In genomic region chr2:195320416-195320973, GRCh38 we compare ENCODE assay signal across 14 cellular contexts.
DNase-seq lines count a peak whose midpoint lies in the region; ATAC-seq and TF ChIP-seq lines count a peak whose summit lies in the region.
"Had no signal": no experiment of that assay in that cellular context is flagged by ENCODE, and none has a peak within 500 bp of the region (broad histone marks: within the 10 kb centered on the region; RNA-seq: fewer than 3 reads in every experiment).

No MANE protein-coding gene starts in this region.

- H3K27ac ChIP-seq in brain microvascular endothelial cell: no peak overlapping the region
- H3K27ac ChIP-seq: coronary artery had no signal

- no TSS peak for BruUV-seq in Caco-2 (replicated peaks; lab: Mats Ljungman, UMichigan)

- in situ Hi-C loops in brain microvascular endothelial cell (cut with HindIII; ENCODE audit: low pct_ligation_motif_present, low sequenced_read_pairs): no loop called here

- no peaks in the 10 kb centered on the region for H3K4me1 Mint-ChIP-seq in Caco-2 (ENCODE audit: low read depth, unreplicated experiment)
- H3K4me1 Mint-ChIP-seq: activated B cell treated with CpG ODN at 0.5 μM for 24 hours had no signal

- no peak overlapping the region for H3K4me3 Mint-ChIP-seq in Caco-2 (ENCODE audit: unreplicated experiment)
- H3K4me3 Mint-ChIP-seq: activated B cell treated with CpG ODN at 0.5 μM for 24 hours had no signal

- no peaks in the 10 kb centered on the region for H3K27me3 ChIP-seq in kidney epithelial cell (ENCODE audit: control insufficient read depth, insufficient read depth, low read length)
- no peaks in the 10 kb centered on the region for H3K27me3 ChIP-seq in brain microvascular endothelial cell (replicated peaks)
- H3K27me3 ChIP-seq in Caco-2 (replicated peaks; ENCODE audit: control insufficient read depth, insufficient read depth, low read length): no peaks in the 10 kb centered on the region

- peak; percentile 48 for DNase-seq in kidney epithelial cell (ENCODE audit: low read depth)
- no peak for DNase-seq in AG08396 (ENCODE audit: low spot score)
- no peak for DNase-seq in NCI-H2171 (lab: John Stamatoyannopoulos, UW)
- DNase-seq in brain microvascular endothelial cell: no peak
- no peak for DNase-seq in Caco-2
- DNase-seq: activated B cell treated with CpG ODN at 0.5 μM for 24 hours; activated effector memory CD4-positive, alpha-beta T cell treated with Interleukin-2 at 50 U/mL for 16 hours; foreskin melanocyte; NCI-H2029 treated with DMSO at 0.1 percent for 48 hours; stimulated activated CD4-positive, alpha-beta T cell treated with anti-CD3 and anti-CD28 coated beads, Interleukin-2, amount 100 ng/mL, for 48 hours had no signal

- H3K4me3 ChIP-seq in kidney epithelial cell (ENCODE audit: low read depth, low read length) (no peak overlapping the region), brain microvascular endothelial cell (ENCODE audit: low read depth, low read length) (no peak overlapping the region), Caco-2 (ENCODE audit: low read depth, low read length) (no peak overlapping the region)
- H3K4me3 ChIP-seq: coronary artery had no signal

- peak; percentile 93 for ATAC-seq in GM18909 (IDR thresholded peaks at IDR 0.05; ENCODE audit: poor library complexity, unreplicated experiment)
- peak; percentile 93 for ATAC-seq in GM21825 (IDR thresholded peaks at IDR 0.05; ENCODE audit: unreplicated experiment)
- peak; percentile 82 for ATAC-seq in HG03432 (IDR thresholded peaks at IDR 0.05; ENCODE audit: unreplicated experiment)

- POLR2A ChIA-PET in Caco-2 (lab: Charles Lee): no interaction called here

- H3K27me3 Mint-ChIP-seq in Caco-2 (ENCODE audit: insufficient read depth, unreplicated experiment): no peaks in the 10 kb centered on the region
- H3K27me3 Mint-ChIP-seq: activated B cell treated with CpG ODN at 0.5 μM for 24 hours had no signal

- intact Hi-C loops in Caco-2 (cut with micrococcal nuclease; ENCODE audit: unreplicated experiment): no loop called here

- H3K9me3 ChIP-seq in Caco-2: no peaks in the 10 kb centered on the region

- H3K27ac Mint-ChIP-seq in Caco-2 (ENCODE audit: unreplicated experiment): no peak overlapping the region
- H3K27ac Mint-ChIP-seq: activated B cell treated with CpG ODN at 0.5 μM for 24 hours had no signal

- peaks cover 7% of the 10 kb centered on the region; the same call in 1 of the 2 replicates for H3K4me1 ChIP-seq in Caco-2

- peaks cover 8% of the 10 kb centered on the region for H3K9me3 Mint-ChIP-seq in Caco-2 (ENCODE audit: unreplicated experiment)

- H3K36me3 Mint-ChIP-seq in Caco-2 (ENCODE audit: insufficient read depth, unreplicated experiment): no peaks in the 10 kb centered on the region

- TF ChIP-seq CTCF in kidney epithelial cell (IDR thresholded peaks at IDR 0.05; ENCODE audit: insufficient read depth, low read length, poor library complexity, severe bottlenecking): no peak
- no peak for TF ChIP-seq CTCF in brain microvascular endothelial cell (IDR thresholded peaks at IDR 0.05; ENCODE audit: low read depth, low read length, missing control alignments)
- no peak for TF ChIP-seq CTCF in Caco-2 (IDR thresholded peaks at IDR 0.05; ENCODE audit: insufficient read depth in 1 of 2, low read depth in 1 of 2, low read length in 1 of 2, severe bottlenecking in 1 of 2, unreplicated experiment in 1 of 2)

- CTCF ChIA-PET in Caco-2 (lab: Charles Lee): no interaction called here

- no peaks in the 10 kb centered on the region for H3K36me3 ChIP-seq in kidney epithelial cell (ENCODE audit: control insufficient read depth, insufficient read depth, low read length)
- no peaks in the 10 kb centered on the region for H3K36me3 ChIP-seq in brain microvascular endothelial cell (replicated peaks)
- no peaks in the 10 kb centered on the region for H3K36me3 ChIP-seq in Caco-2 (ENCODE audit: control insufficient read depth, insufficient read depth, low read length)
